ENCODE assay signal across 8 cellular contexts in the genomic region with DNA sequence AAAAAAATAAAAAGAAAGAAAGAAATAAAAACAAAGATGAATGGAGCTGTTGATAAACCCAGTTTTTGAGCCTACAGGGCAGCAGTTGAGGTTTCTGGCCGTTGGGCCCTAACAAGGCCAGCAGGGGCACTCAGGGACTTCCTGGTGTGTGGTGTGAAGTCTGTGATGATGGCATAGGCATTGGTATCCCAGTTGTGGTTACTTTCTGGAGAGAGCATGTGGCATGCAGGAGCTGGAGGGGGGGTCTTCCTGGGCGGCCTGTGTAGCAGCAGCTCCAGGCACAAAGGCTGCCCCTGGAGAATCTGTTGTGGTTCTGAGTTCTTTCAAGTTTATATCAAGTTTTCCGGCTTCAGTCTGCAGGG. TPM values are rescaled to one million over a fixed set of nuclear protein-coding genes. Genes with fewer than 3 reads are reported as not detected.
DNase-seq lines count a peak whose midpoint lies in the region; ATAC-seq, FAIRE-seq and TF ChIP-seq lines count a peak whose summit lies in the region.

No MANE protein-coding gene starts in this region.

- H3K9me3 Mint-ChIP-seq in WTC11: no peaks in the 10 kb centered on the region

- WGBS in A549 (ENCODE audit: missing lambda C conversion rate): 76% methylated on average over 3 of the region's 3 CpGs

- ATAC-seq in A549 (no peak), WTC11 (no peak)

- H3K27ac ChIP-seq in A549 (peak overlapping the region; percentile 99 to 100), left ventricle myocardium inferior (replicated peaks) (peak overlapping the region; percentile 95), subcutaneous abdominal adipose tissue (ENCODE audit: low read depth, low read length) (peak overlapping the region; percentile 23)

- TF ChIP-seq POLR2A in A549 (IDR thresholded peaks at IDR 0.05; ENCODE audit: low read length): no peak

- H3K4me3 ChIP-seq in A549 (no peak overlapping the region), GM12875 (ENCODE audit: low read depth, low read length) (no peak overlapping the region), left ventricle myocardium inferior (peak overlapping the region; percentile 89), subcutaneous abdominal adipose tissue (ENCODE audit: low read depth in 1 of 5, low read length in 5 of 5) (peak overlapping the region in 1 of 5 donors; percentile 22)

- no peak for FAIRE-seq in A549 (lab: Jason Lieb, UNC)

- H3K4me2 ChIP-seq in A549: peak overlapping the region; percentile 93

- H3K4me1 ChIP-seq in A549 (peaks cover 29% of the 10 kb centered on the region), left ventricle myocardium inferior (peaks cover 79% of the 10 kb centered on the region), subcutaneous abdominal adipose tissue (ENCODE audit: control insufficient read depth in 5 of 5, insufficient read depth in 5 of 5, low read length in 5 of 5) (peaks cover 14 to 45% (median 39%) of the 10 kb centered on the region in 5 donors)

- H3K27ac Mint-ChIP-seq in WTC11: no peak overlapping the region; the same call in 1 of the 2 replicates

- H3K9ac ChIP-seq in subcutaneous abdominal adipose tissue (ENCODE audit: low read length in 5 of 5): peak overlapping the region in 4 of 5 donors; percentile 21 to 64 (median 60)

- DNase-seq in A549 (ENCODE audit: low read depth in 1 of 2, low spot score in 1 of 2) (peak; percentile 29 to 46), WTC11 (ENCODE audit: low spot score) (no peak), left ventricle myocardium inferior (no peak), NCI-H146 treated with DMSO at 0.1 percent for 48 hours (lab: John Stamatoyannopoulos, UW; ENCODE audit: unreplicated experiment) (no peak), NCI-H2107 treated with DMSO at 0.1 percent for 48 hours (lab: John Stamatoyannopoulos, UW; ENCODE audit: unreplicated experiment) (no peak), GDM1 (lab: John Stamatoyannopoulos, UW) (no peak)

- peaks cover 27% of the 10 kb centered on the region for H3K4me1 Mint-ChIP-seq in WTC11

- POLR2A ChIA-PET in A549 (lab: Yijun Ruan, JAX) (no interaction called here), WTC11 (lab: Charles Lee) (interaction anchor here (0.6 kb wide), 1 partner anchor 426 kb away, joined by 3 read pairs; no protein-coding TSS in a partner anchor)

- TF ChIP-seq EP300 in A549 (IDR thresholded peaks at IDR 0.05): no peak

- H3K27me3 Mint-ChIP-seq in WTC11 (ENCODE audit: low read depth): no peaks in the 10 kb centered on the region

- no peaks in the 10 kb centered on the region for H3K36me3 ChIP-seq in left ventricle myocardium inferior
- no peaks in the 10 kb centered on the region for H3K36me3 ChIP-seq in subcutaneous abdominal adipose tissue (ENCODE audit: control insufficient read depth in 5 of 5, insufficient read depth in 5 of 5, low read length in 5 of 5)

- H3K36me3 Mint-ChIP-seq in WTC11: peaks cover 7% of the 10 kb centered on the region

- TF ChIP-seq CTCF in A549 (IDR thresholded peaks at IDR 0.05): no peak
- 0 out of 2 replicates have a peak, but pooled peaks have one; percentile 15 for TF ChIP-seq CTCF in GM12875 (IDR thresholded peaks at IDR 0.05; ENCODE audit: borderline replicate concordance, insufficient read depth, low read depth, low read length)
- no peak for TF ChIP-seq CTCF in WTC11 (IDR thresholded peaks at IDR 0.05)
- TF ChIP-seq CTCF in left ventricle myocardium inferior (IDR thresholded peaks at IDR 0.05; ENCODE audit: borderline replicate concordance): no peak

- H3K9me3 ChIP-seq in A549: no peaks in the 10 kb centered on the region
- H3K9me3 ChIP-seq in left ventricle myocardium inferior (replicated peaks): no peaks in the 10 kb centered on the region
- H3K9me3 ChIP-seq in subcutaneous abdominal adipose tissue (ENCODE audit: control insufficient read depth in 5 of 5, low read length in 5 of 5): no peaks in the 10 kb centered on the region

- H3K27me3 ChIP-seq in left ventricle myocardium inferior (ENCODE audit: low read depth) (no peaks in the 10 kb centered on the region), subcutaneous abdominal adipose tissue (ENCODE audit: control insufficient read depth in 5 of 5, insufficient read depth in 4 of 5, low read length in 5 of 5) (no peaks in the 10 kb centered on the region)

- intact Hi-C loops in left ventricle myocardium inferior (cut with micrococcal nuclease): no loop called here

- CTCF ChIA-PET in A549 (lab: Yijun Ruan, JAX): interaction anchor here (0.6 to 2.0 kb wide), 2 partner anchors 57 to 213 kb away, joined by 3 to 13 read pairs; no protein-coding TSS in a partner anchor
- CTCF ChIA-PET in WTC11 (lab: Charles Lee): interaction anchor here (1.2 to 3.7 kb wide), 5 partner anchors 8 to 213 kb away, joined by 3 to 21 read pairs (median 7); no protein-coding TSS in a partner anchor

- no peak overlapping the region for H3K4me3 Mint-ChIP-seq in WTC11

- TF ChIP-seq RAD21 in A549 (conservative IDR thresholded peaks at IDR 0.05 in 1 of 2, IDR thresholded peaks at IDR 0.05 in 1 of 2): no peak

TF ChIP-seq in A549, 52 proteins besides CTCF, POLR2A, EP300 and RAD21 (continues in another document):
- TF ChIP-seq, protein P1, sequence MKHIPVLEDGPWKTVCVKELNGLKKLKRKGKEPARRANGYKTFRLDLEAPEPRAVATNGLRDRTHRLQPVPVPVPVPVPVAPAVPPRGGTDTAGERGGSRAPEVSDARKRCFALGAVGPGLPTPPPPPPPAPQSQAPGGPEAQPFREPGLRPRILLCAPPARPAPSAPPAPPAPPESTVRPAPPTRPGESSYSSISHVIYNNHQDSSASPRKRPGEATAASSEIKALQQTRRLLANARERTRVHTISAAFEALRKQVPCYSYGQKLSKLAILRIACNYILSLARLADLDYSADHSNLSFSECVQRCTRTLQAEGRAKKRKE (CRISPR knock-in tag; IDR thresholded peaks at IDR 0.05; ENCODE audit: low read depth): no peak
- TF ChIP-seq ZC3H11A (IDR thresholded peaks at IDR 0.05): no peak
- no peak for TF ChIP-seq NPAS2 (CRISPR knock-in tag; IDR thresholded peaks at IDR 0.05; ENCODE audit: borderline replicate concordance)
- no peak for TF ChIP-seq KDM1A (IDR thresholded peaks at IDR 0.05; ENCODE audit: low read depth)
- no peak for TF ChIP-seq FOXS1 (CRISPR knock-in tag; IDR thresholded peaks at IDR 0.05)
- no peak for TF ChIP-seq CBX2 (IDR thresholded peaks at IDR 0.05; ENCODE audit: borderline replicate concordance, low read depth)
- TF ChIP-seq EHF (CRISPR knock-in tag; IDR thresholded peaks at IDR 0.05): no peak
- no peak for TF ChIP-seq NR3C1 (IDR thresholded peaks at IDR 0.05)
- TF ChIP-seq HOXA7 (CRISPR knock-in tag; IDR thresholded peaks at IDR 0.05): no peak
- no peak for TF ChIP-seq TFCP2L1 (CRISPR knock-in tag; IDR thresholded peaks at IDR 0.05)

TF ChIP-seq in WTC11, 78 proteins besides CTCF, POLR2A, EP300 and RAD21:
- TF ChIP-seq ZNF138 (CRISPR knock-in tag; conservative IDR thresholded peaks at IDR 0.05): no peak
- TF ChIP-seq HMGA2 (CRISPR knock-in tag; IDR thresholded peaks at IDR 0.05): peak; percentile 57

RNA-seq across cellular contexts. Expression of a gene that starts 2.0 kb away (rescaled TPM):
- polyA plus RNA-seq in A549 (2011; rRNA removed): 15.5 and 16.3 TPM in 2 replicates
- 60.5 and 68.7 TPM in 2 replicates for polyA plus RNA-seq in A549 (2012; cell fraction: cytosol; rRNA removed)
- polyA plus RNA-seq in A549 (2012; cell fraction: nucleus; rRNA removed): 95.7 and 112 TPM in 2 replicates
- 25.6 to 29.3 TPM (median 25.6 TPM) in 3 replicates for polyA plus RNA-seq in A549 (2017; fragmentation: RNase III; extraction: RNeasy Plus Mini Kit Qiagen cat#74134 plus additional on column Dnase treatment)
- polyA minus RNA-seq in A549 (2011; rRNA and poly(A)+ RNA removed): 15.1 and 19.5 TPM in 2 replicates
- 15.9 to 18.8 TPM (median 18.8 TPM) in 3 replicates for total RNA-seq in WTC11 (2021)
- 35.2 TPM for total RNA-seq in left ventricle myocardium inferior

RNA-seq across cellular contexts. Expression of a gene that starts 2.1 kb away (rescaled TPM):
- 69.5 and 72.3 TPM in 2 replicates for polyA plus RNA-seq in A549 (2011; rRNA removed)
- polyA plus RNA-seq in A549 (2012; cell fraction: cytosol; rRNA removed): 269 and 292 TPM in 2 replicates
- polyA plus RNA-seq in A549 (2012; cell fraction: nucleus; rRNA removed): 253 and 314 TPM in 2 replicates
- 113 to 135 TPM (median 125 TPM) in 3 replicates for polyA plus RNA-seq in A549 (2017; fragmentation: RNase III; extraction: RNeasy Plus Mini Kit Qiagen cat#74134 plus additional on column Dnase treatment)
- polyA minus RNA-seq in A549 (2011; rRNA and poly(A)+ RNA removed): 21.7 and 39.3 TPM in 2 replicates
- 30.8 to 38.0 TPM (median 36.1 TPM) in 3 replicates for total RNA-seq in WTC11 (2021)
- 81.5 TPM for total RNA-seq in left ventricle myocardium inferior

Comparison
In these comparisons a context has a peak if more than half of its experiments do, and no peak if none do; other contexts are left out.
1. DNase-seq: peak in A549 (2 of 2); none in WTC11 (single experiment), left ventricle myocardium inferior (single experiment), NCI-H146 treated with DMSO at 0.1 percent for 48 hours (single experiment), NCI-H2107 treated with DMSO at 0.1 percent for 48 hours (single experiment) and GDM1 (single experiment).
2. H3K27ac ChIP-seq: peak in every context shown above with its lines; median percentile 100 in A549; 95 in left ventricle myocardium inferior; 23 in subcutaneous abdominal adipose tissue.